16 cellular contexts compared by ENCODE assay signal in genomic region chr19:31511696-31512095, GRCh38.
A peak's percentile ranks its signal among the peaks of the same experiment; 100 is the strongest.
DNase-seq lines count a peak whose midpoint lies in the region; ATAC-seq and TF ChIP-seq lines count a peak whose summit lies in the region.
"Had no signal": no experiment of that assay in that cellular context is flagged by ENCODE, and none has a peak within 500 bp of the region (broad histone marks: within the 10 kb centered on the region; RNA-seq: fewer than 3 reads in every experiment).

No MANE protein-coding gene starts in this region.

- H3K4me1 Mint-ChIP-seq in activated T-cell treated with anti-CD3 and anti-CD28 coated beads, Interleukin-2, amount 50 U/mL, for 4 hours (ENCODE audit: low read depth): no peaks in the 10 kb centered on the region
- H3K4me1 Mint-ChIP-seq: CD4-positive, alpha-beta memory T cell had no signal

- no peak for TF ChIP-seq POLR2A in vagina (IDR thresholded peaks at IDR 0.05)

- H3K4me3 Mint-ChIP-seq in activated T-cell treated with anti-CD3 and anti-CD28 coated beads, Interleukin-2, amount 50 U/mL, for 4 hours: no peak overlapping the region

- no peaks in the 10 kb centered on the region for H3K36me3 ChIP-seq in vagina

- no peak overlapping the region for H3K4me3 ChIP-seq in vagina
- H3K4me3 ChIP-seq: GM23248 had no signal

- H3K27me3 Mint-ChIP-seq in activated T-cell treated with anti-CD3 and anti-CD28 coated beads, Interleukin-2, amount 50 U/mL, for 4 hours (ENCODE audit: low read depth): no peaks in the 10 kb centered on the region

- no peaks in the 10 kb centered on the region for H3K9me3 ChIP-seq in vagina

- DNase-seq in islet precursor cell: peak; percentile 22
- DNase-seq in posterior vena cava (ENCODE audit: low spot score): peak; percentile 11
- peak; percentile 64 to 70 for DNase-seq in vagina (ENCODE audit: extremely low spot score in 2 of 2)
- no peak for DNase-seq in activated T-cell treated with anti-CD3 and anti-CD28 coated beads, Interleukin-2, amount 50 U/mL, for 4 hours
- DNase-seq: C1 segment of cervical spinal cord; Calu3; CD4-positive, alpha-beta memory T cell; COR-L47; DMS53; DMS79 treated with DMSO at 0.1 percent for 48 hours; GF-D8; GM23248; H7; HCEC 1CT had no signal

- H3K27me3 ChIP-seq in vagina: no peaks in the 10 kb centered on the region

- H3K27ac ChIP-seq in vagina: no peak overlapping the region
- H3K27ac ChIP-seq: GM23248 had no signal

- no peak for ATAC-seq in activated T-cell treated with anti-CD3 and anti-CD28 coated beads, Interleukin-2, amount 50 U/mL, for 4 hours
- ATAC-seq in HG02759 (IDR thresholded peaks at IDR 0.05; ENCODE audit: unreplicated experiment) (no peak), HG02885 (IDR thresholded peaks at IDR 0.05; ENCODE audit: poor library complexity, unreplicated experiment) (no peak)

- no peaks in the 10 kb centered on the region for H3K9me3 Mint-ChIP-seq in activated T-cell treated with anti-CD3 and anti-CD28 coated beads, Interleukin-2, amount 50 U/mL, for 4 hours

- no peak for TF ChIP-seq CTCF in vagina (IDR thresholded peaks at IDR 0.05)

- no peaks in the 10 kb centered on the region for H3K4me1 ChIP-seq in vagina

- intact Hi-C loops in posterior vena cava (cut with DNase I) (no loop called here), vagina (cut with DNase I) (no loop called here)

- H3K36me3 Mint-ChIP-seq in activated T-cell treated with anti-CD3 and anti-CD28 coated beads, Interleukin-2, amount 50 U/mL, for 4 hours (ENCODE audit: insufficient read depth): no peaks in the 10 kb centered on the region
- H3K36me3 Mint-ChIP-seq: CD4-positive, alpha-beta memory T cell had no signal
